In the genomic region with DNA sequence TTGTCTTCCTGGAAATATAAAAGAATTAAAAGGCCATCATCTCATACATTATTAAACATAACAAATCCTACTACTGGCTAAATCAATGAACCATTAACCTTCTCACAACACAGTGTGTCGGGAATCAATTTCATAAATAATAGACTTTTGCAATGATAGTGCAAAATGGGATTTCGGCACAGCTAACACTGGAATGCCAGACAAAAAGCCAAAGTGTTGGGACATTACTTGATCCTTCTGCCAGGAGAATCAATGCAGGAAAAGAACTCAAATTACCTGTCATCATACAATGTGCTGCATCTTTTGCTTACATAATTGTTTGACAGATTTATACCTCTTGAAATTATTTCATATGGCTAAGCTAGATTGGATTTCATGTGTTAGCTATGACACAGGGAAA, we compare ENCODE assay signal across 25 cellular contexts.
"Had no signal": no experiment of that assay in that cellular context is flagged by ENCODE, and none has a peak within 500 bp of the region (broad histone marks: within the 10 kb centered on the region; RNA-seq: fewer than 3 reads in every experiment).

No MANE protein-coding gene starts in this region.

- H3K4me3 ChIP-seq: colonic mucosa, coronary artery, dorsolateral prefrontal cortex, esophagus muscularis mucosa, esophagus squamous epithelium, gastrocnemius medialis, gastroesophageal sphincter, heart left ventricle, heart right ventricle, hepatocyte had no signal

- H3K4me3 Mint-ChIP-seq: dendritic cell treated with granulocyte-macrophage colony-stimulating factor and Interleukin-4, amounts not matched to agents 40 ng/mL and 50 ng/mL, for 4 days; effector memory CD8-positive, alpha-beta T cell; endodermal cell had no signal

- H3K4me1 Mint-ChIP-seq: endodermal cell had no signal

- H3K27ac Mint-ChIP-seq: dendritic cell treated with granulocyte-macrophage colony-stimulating factor and Interleukin-4, amounts not matched to agents 40 ng/mL and 50 ng/mL, for 4 days; effector memory CD8-positive, alpha-beta T cell; endodermal cell had no signal

- DNase-seq: colonic mucosa; cortex of kidney; dermis blood vessel endothelial cell; dorsolateral prefrontal cortex; effector CD4-positive, alpha-beta T cell; effector CD8-positive, alpha-beta T cell; effector memory CD4-positive, alpha-beta T cell; effector memory CD8-positive, alpha-beta T cell; endodermal cell; erythroblast; esophagus squamous epithelium; foreskin fibroblast; foreskin keratinocyte; foreskin melanocyte; gastrocnemius medialis; glutamatergic neuron; head of caudate nucleus; heart left ventricle; heart right ventricle had no signal

- ATAC-seq: effector memory CD8-positive, alpha-beta T cell; esophagus mucosa; foreskin keratinocyte; gastrocnemius medialis; gastroesophageal sphincter; heart left ventricle; heart right ventricle had no signal
